Comparison of ENCODE assay signal across 15 cellular contexts in the genomic region with DNA sequence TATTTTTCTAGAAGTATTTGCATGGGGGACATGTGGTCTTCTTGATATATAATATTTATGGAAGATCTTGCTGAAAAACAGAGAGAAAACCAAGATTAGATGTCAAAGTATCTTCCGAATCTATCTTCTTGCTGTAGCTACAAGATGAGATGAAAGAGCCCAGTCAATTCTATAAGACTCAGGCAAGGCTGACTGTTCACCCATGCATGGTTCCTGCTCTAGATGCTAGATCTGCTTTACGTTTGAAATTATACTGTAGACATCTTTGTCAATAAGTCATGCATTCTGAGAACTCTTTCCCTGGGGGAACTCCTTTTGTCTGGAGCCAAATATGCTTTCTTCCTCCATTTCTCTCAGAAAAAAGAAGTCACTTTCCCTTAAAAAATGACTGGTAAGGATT.
DNase-seq lines count a peak whose midpoint lies in the region; ATAC-seq and TF ChIP-seq lines count a peak whose summit lies in the region.
"Had no signal": no experiment of that assay in that cellular context is flagged by ENCODE, and none has a peak within 500 bp of the region (broad histone marks: within the 10 kb centered on the region; RNA-seq: fewer than 3 reads in every experiment).

No MANE protein-coding gene starts in this region.

- no TSS peak for BruUV-seq in MCF 10A (replicated peaks; lab: Mats Ljungman, UMichigan)

- H3K27me3 Mint-ChIP-seq in MCF 10A (ENCODE audit: insufficient read depth, unreplicated experiment), result no peaks in the 10 kb centered on the region
- no peaks in the 10 kb centered on the region for H3K27me3 Mint-ChIP-seq in activated CD8-positive, alpha-beta memory T cell treated with anti-CD3 and anti-CD28 coated beads, Interleukin-2, amount 10 ng/mL, durations not matched to agents 7 days and 5 days

- no peak for TF ChIP-seq CTCF in MCF 10A (IDR thresholded peaks at IDR 0.05; ENCODE audit: unreplicated experiment)

- H3K27ac Mint-ChIP-seq in MCF 10A (ENCODE audit: low read depth, unreplicated experiment), result no peak overlapping the region
- no peak overlapping the region for H3K27ac Mint-ChIP-seq in activated CD8-positive, alpha-beta memory T cell treated with anti-CD3 and anti-CD28 coated beads, Interleukin-2, amount 10 ng/mL, durations not matched to agents 7 days and 5 days
- H3K27ac Mint-ChIP-seq: CD8-positive, alpha-beta T cell had no signal

- H3K27me3 ChIP-seq in MG63, result no peaks in the 10 kb centered on the region
- H3K27me3 ChIP-seq: foreskin keratinocyte, uterus had no signal

- peak; percentile 94 for ATAC-seq in GM18870 (IDR thresholded peaks at IDR 0.05; ENCODE audit: unreplicated experiment)
- peak; percentile 96 for ATAC-seq in GM21723 (IDR thresholded peaks at IDR 0.05; ENCODE audit: unreplicated experiment)
- ATAC-seq in HG03103 (IDR thresholded peaks at IDR 0.05; ENCODE audit: low read depth, unreplicated experiment), result peak; percentile 95
- ATAC-seq in activated CD8-positive, alpha-beta memory T cell treated with anti-CD3 and anti-CD28 coated beads, Interleukin-2, amount 10 ng/mL, durations not matched to agents 7 days and 5 days, result no peak
- ATAC-seq: CD8-positive, alpha-beta T cell; foreskin keratinocyte had no signal

- DNase-seq in left kidney (ENCODE audit: low read depth, low spot score) (peak; percentile 11), hepatic stellate cell (ENCODE audit: low spot score) (no peak), MCF 10A (ENCODE audit: unreplicated experiment) (no peak), MG63 (no peak)
- DNase-seq in activated CD8-positive, alpha-beta memory T cell treated with anti-CD3 and anti-CD28 coated beads, Interleukin-2, amount 10 ng/mL, durations not matched to agents 7 days and 5 days, result no peak
- DNase-seq: anterior cingulate cortex; CD8-positive, alpha-beta T cell; dorsolateral prefrontal cortex; foreskin keratinocyte; NCI-H446 treated with DMSO at 0.1 percent for 48 hours; Right ventricle myocardium superior; uterus had no signal

- POLR2A ChIA-PET in MCF 10A (lab: Yijun Ruan, JAX), result no interaction called here

- no peaks in the 10 kb centered on the region for H3K9me3 Mint-ChIP-seq in MCF 10A (ENCODE audit: unreplicated experiment)
- peaks cover 11% of the 10 kb centered on the region for H3K9me3 Mint-ChIP-seq in activated CD8-positive, alpha-beta memory T cell treated with anti-CD3 and anti-CD28 coated beads, Interleukin-2, amount 10 ng/mL, durations not matched to agents 7 days and 5 days (ENCODE audit: low read depth)

- H3K9me3 ChIP-seq in MG63, result no peaks in the 10 kb centered on the region
- H3K9me3 ChIP-seq: uterus had no signal

- H3K4me3 ChIP-seq in MG63, result no peak overlapping the region
- H3K4me3 ChIP-seq: dorsolateral prefrontal cortex, uterus had no signal

- CTCF ChIA-PET in MCF 10A (lab: Yijun Ruan, JAX), result interaction anchor here (0.6 kb wide), 1 partner anchor 1143 kb away, joined by 3 read pairs; no protein-coding TSS in a partner anchor
- CTCF ChIA-PET in activated CD8-positive, alpha-beta memory T cell treated with anti-CD3 and anti-CD28 coated beads, Interleukin-2, amount 10 ng/mL, durations not matched to agents 7 days and 5 days (lab: Charles Lee), result no interaction called here

- H3K4me3 Mint-ChIP-seq in MCF 10A (ENCODE audit: unreplicated experiment), result no peak overlapping the region
- H3K4me3 Mint-ChIP-seq in activated CD8-positive, alpha-beta memory T cell treated with anti-CD3 and anti-CD28 coated beads, Interleukin-2, amount 10 ng/mL, durations not matched to agents 7 days and 5 days, result no peak overlapping the region
- H3K4me3 Mint-ChIP-seq: CD8-positive, alpha-beta T cell had no signal

- no peaks in the 10 kb centered on the region for H3K36me3 ChIP-seq in MG63
- H3K36me3 ChIP-seq: uterus had no signal

- no peaks in the 10 kb centered on the region for H3K4me1 Mint-ChIP-seq in MCF 10A (ENCODE audit: insufficient read depth, unreplicated experiment)
- H3K4me1 Mint-ChIP-seq in activated CD8-positive, alpha-beta memory T cell treated with anti-CD3 and anti-CD28 coated beads, Interleukin-2, amount 10 ng/mL, durations not matched to agents 7 days and 5 days, result no peaks in the 10 kb centered on the region

- intact Hi-C loops in MCF 10A (cut with micrococcal nuclease), result no loop called here

- no peaks in the 10 kb centered on the region for H3K36me3 Mint-ChIP-seq in MCF 10A (ENCODE audit: insufficient read depth, unreplicated experiment)
- no peaks in the 10 kb centered on the region for H3K36me3 Mint-ChIP-seq in activated CD8-positive, alpha-beta memory T cell treated with anti-CD3 and anti-CD28 coated beads, Interleukin-2, amount 10 ng/mL, durations not matched to agents 7 days and 5 days
- H3K36me3 Mint-ChIP-seq: CD8-positive, alpha-beta T cell had no signal
